Comparison of ENCODE assay signal across 7 cellular contexts in genomic region chr13:29925457-29925856, GRCh38.
DNase-seq lines count a peak whose midpoint lies in the region; ATAC-seq and TF ChIP-seq lines count a peak whose summit lies in the region.

No MANE protein-coding gene starts in this region.

- H3K36me3 ChIP-seq in left ventricle myocardium inferior = no peaks in the 10 kb centered on the region
- H3K36me3 ChIP-seq in subcutaneous abdominal adipose tissue (ENCODE audit: control insufficient read depth in 5 of 5, insufficient read depth in 5 of 5, low read length in 5 of 5) = no peaks in the 10 kb centered on the region

- ATAC-seq in SK-N-SH treated with all-trans-retinoic acid at 6 μM for 48 hours = peak; percentile 5; the same call in 2 of the 3 replicates
- no peak for ATAC-seq in HG03135 (IDR thresholded peaks at IDR 0.05; ENCODE audit: unreplicated experiment)
- no peak for ATAC-seq in GM19023 (IDR thresholded peaks at IDR 0.05; ENCODE audit: unreplicated experiment)

- H3K9ac ChIP-seq in subcutaneous abdominal adipose tissue (ENCODE audit: low read length in 5 of 5) = no peak overlapping the region

- H3K27me3 ChIP-seq in left ventricle myocardium inferior (ENCODE audit: low read depth) = no peaks in the 10 kb centered on the region
- no peaks in the 10 kb centered on the region for H3K27me3 ChIP-seq in subcutaneous abdominal adipose tissue (ENCODE audit: control insufficient read depth in 5 of 5, insufficient read depth in 4 of 5, low read length in 5 of 5)

- TF ChIP-seq CTCF in left ventricle myocardium inferior (IDR thresholded peaks at IDR 0.05; ENCODE audit: borderline replicate concordance) = no peak

- peak overlapping the region; percentile 31 for H3K27ac ChIP-seq in left ventricle myocardium inferior (replicated peaks)
- H3K27ac ChIP-seq in subcutaneous abdominal adipose tissue (ENCODE audit: low read depth, low read length) = peak overlapping the region; percentile 90

- DNase-seq in LHCN-M2 (ENCODE audit: low read depth) (peak; percentile 71), left ventricle myocardium inferior (peak; percentile 55)
- no peak for DNase-seq in activated CD4-positive, alpha-beta T cell treated with anti-CD3 and anti-CD28 coated beads, Interleukin-2, amount 50 U/mL, for 1 hour

- H3K4me3 ChIP-seq in left ventricle myocardium inferior (no peak overlapping the region), subcutaneous abdominal adipose tissue (ENCODE audit: low read depth in 1 of 5, low read length in 5 of 5) (no peak overlapping the region)

- intact Hi-C loops in left ventricle myocardium inferior (cut with micrococcal nuclease) = loop anchor here (10.0 kb wide), 1 partner anchor 151 kb away; no protein-coding TSS in a partner anchor

- peaks cover 30% of the 10 kb centered on the region for H3K4me1 ChIP-seq in left ventricle myocardium inferior
- peaks cover 3 to 37% (median 25%) of the 10 kb centered on the region in 5 donors for H3K4me1 ChIP-seq in subcutaneous abdominal adipose tissue (ENCODE audit: control insufficient read depth in 5 of 5, insufficient read depth in 5 of 5, low read length in 5 of 5)

- H3K9me3 ChIP-seq in left ventricle myocardium inferior (replicated peaks) (no peaks in the 10 kb centered on the region), subcutaneous abdominal adipose tissue (ENCODE audit: control insufficient read depth in 5 of 5, low read length in 5 of 5) (no peaks in the 10 kb centered on the region)

TF ChIP-seq in SK-N-SH treated with all-trans-retinoic acid at 6 μM for 48 hours, 23 proteins besides CTCF, POLR2A, EP300 and RAD21:
- TF ChIP-seq ZC3H10 (CRISPR knock-in tag; IDR thresholded peaks at IDR 0.05) (no peak), ZFP30 (CRISPR knock-in tag; IDR thresholded peaks at IDR 0.05) (no peak), ARNTL (CRISPR knock-in tag; IDR thresholded peaks at IDR 0.05; ENCODE audit: borderline replicate concordance, low read depth) (no peak), CSDC2 (CRISPR knock-in tag; IDR thresholded peaks at IDR 0.05) (no peak), PATZ1 (CRISPR knock-in tag; IDR thresholded peaks at IDR 0.05; ENCODE audit: borderline replicate concordance) (no peak), ISL1 (CRISPR knock-in tag; IDR thresholded peaks at IDR 0.05) (no peak), TCF4 (CRISPR knock-in tag; IDR thresholded peaks at IDR 0.05; ENCODE audit: borderline replicate concordance) (no peak), RARB (CRISPR knock-in tag; IDR thresholded peaks at IDR 0.05) (no peak), SNAI2 (CRISPR knock-in tag; IDR thresholded peaks at IDR 0.05) (no peak), BACH2 (CRISPR knock-in tag; IDR thresholded peaks at IDR 0.05; ENCODE audit: borderline replicate concordance) (no peak), ZNF70 (CRISPR knock-in tag; IDR thresholded peaks at IDR 0.05) (no peak)
- TF ChIP-seq, protein P1, sequence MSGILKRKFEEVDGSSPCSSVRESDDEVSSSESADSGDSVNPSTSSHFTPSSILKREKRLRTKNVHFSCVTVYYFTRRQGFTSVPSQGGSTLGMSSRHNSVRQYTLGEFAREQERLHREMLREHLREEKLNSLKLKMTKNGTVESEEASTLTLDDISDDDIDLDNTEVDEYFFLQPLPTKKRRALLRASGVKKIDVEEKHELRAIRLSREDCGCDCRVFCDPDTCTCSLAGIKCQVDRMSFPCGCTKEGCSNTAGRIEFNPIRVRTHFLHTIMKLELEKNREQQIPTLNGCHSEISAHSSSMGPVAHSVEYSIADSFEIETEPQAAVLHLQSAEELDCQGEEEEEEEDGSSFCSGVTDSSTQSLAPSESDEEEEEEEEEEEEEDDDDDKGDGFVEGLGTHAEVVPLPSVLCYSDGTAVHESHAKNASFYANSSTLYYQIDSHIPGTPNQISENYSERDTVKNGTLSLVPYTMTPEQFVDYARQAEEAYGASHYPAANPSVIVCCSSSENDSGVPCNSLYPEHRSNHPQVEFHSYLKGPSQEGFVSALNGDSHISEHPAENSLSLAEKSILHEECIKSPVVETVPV (CRISPR knock-in tag; IDR thresholded peaks at IDR 0.05) = no peak
